In the genomic region with DNA sequence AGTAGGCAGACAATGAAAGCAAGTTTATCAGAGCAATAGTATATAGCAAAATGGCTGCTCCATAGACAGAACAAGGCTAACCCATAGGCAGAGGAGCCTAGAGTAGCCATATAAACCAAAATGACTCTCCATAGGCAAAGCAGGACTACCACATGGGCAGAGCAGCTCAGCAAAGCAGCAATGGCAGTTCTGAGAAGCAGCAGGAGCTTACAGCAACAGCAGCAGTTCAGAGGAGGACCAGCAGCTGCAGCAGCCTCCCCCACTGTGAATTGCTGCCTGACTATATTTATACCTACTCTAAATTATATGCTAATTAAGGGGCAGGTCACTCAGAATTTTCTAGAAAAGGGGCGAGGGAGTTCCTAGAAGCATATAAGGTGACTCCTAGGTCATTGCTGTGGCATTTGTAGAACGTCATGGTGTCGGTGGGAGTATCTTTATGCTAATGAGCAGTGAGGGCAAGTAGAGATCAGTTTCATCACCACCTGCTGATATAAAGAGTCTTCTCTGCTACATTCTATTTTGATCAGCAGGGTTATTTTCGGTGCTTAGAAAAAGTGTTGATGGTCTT, we compare ENCODE assay signal across 14 cellular contexts.
A peak's percentile ranks its signal among the peaks of the same experiment; 100 is the strongest.
DNase-seq lines count a peak whose midpoint lies in the region; ATAC-seq and TF ChIP-seq lines count a peak whose summit lies in the region.
"Had no signal": no experiment of that assay in that cellular context is flagged by ENCODE, and none has a peak within 500 bp of the region (broad histone marks: within the 10 kb centered on the region; RNA-seq: fewer than 3 reads in every experiment).

No MANE protein-coding gene starts in this region.

- ATAC-seq in GM21825 (IDR thresholded peaks at IDR 0.05; ENCODE audit: unreplicated experiment) (no peak), natural killer cell (no peak)
- ATAC-seq: PC-3 had no signal

- no peaks in the 10 kb centered on the region for H3K4me1 ChIP-seq in SJCRH30

- H3K36me3 Mint-ChIP-seq in natural killer cell: no peaks in the 10 kb centered on the region

- DNase-seq in DMS 273 treated with DMSO at 0.1 percent for 48 hours (lab: John Stamatoyannopoulos, UW) (peak; percentile 93), MV-4-11 (lab: John Stamatoyannopoulos, UW) (peak; percentile 0), SJCRH30 (peak; percentile 15 to 40), myocyte (ENCODE audit: low read depth) (peak; percentile 76), H4 (ENCODE audit: low spot score) (no peak), natural killer cell (no peak)
- DNase-seq: EL, H7, NCI-H1417 treated with DMSO at 0.1 percent for 48 hours, NCI-H1930, NCI-H510A treated with DMSO at 0.1 percent for 48 hours, PC-3 had no signal

- H3K9me3 Mint-ChIP-seq in natural killer cell: peaks cover 11 to 13% of the 10 kb centered on the region in 2 donors

- H3K27ac Mint-ChIP-seq in natural killer cell: no peak overlapping the region

- no peak for TF ChIP-seq CTCF in natural killer cell (IDR thresholded peaks at IDR 0.05)

- H3K27me3 ChIP-seq in SJCRH30: no peaks in the 10 kb centered on the region

- H3K36me3 ChIP-seq in SJCRH30: no peaks in the 10 kb centered on the region

- no peaks in the 10 kb centered on the region for H3K4me1 Mint-ChIP-seq in natural killer cell

- intact Hi-C loops in natural killer cell (cut with micrococcal nuclease): no loop called here

- peaks cover 4% of the 10 kb centered on the region for H3K9me3 ChIP-seq in SJCRH30 (replicated peaks)

- no peak overlapping the region for H3K4me3 Mint-ChIP-seq in natural killer cell

- H3K4me3 ChIP-seq in SJCRH30: no peak overlapping the region

- H3K27ac ChIP-seq in SJCRH30: no peak overlapping the region
- H3K27ac ChIP-seq: C4-2B had no signal

- no peaks in the 10 kb centered on the region for H3K27me3 Mint-ChIP-seq in natural killer cell (ENCODE audit: low read depth in 2 of 2)

Comparison
In these comparisons a context has a peak if more than half of its experiments do, and no peak if none do; other contexts are left out.
1. DNase-seq: peak in DMS 273 treated with DMSO at 0.1 percent for 48 hours (single experiment), MV-4-11 (single experiment), SJCRH30 (2 of 2) and myocyte (single experiment); none in H4 (single experiment) and natural killer cell (single experiment).